Comparison of ENCODE assay signal across 31 cellular contexts in the genomic region with DNA sequence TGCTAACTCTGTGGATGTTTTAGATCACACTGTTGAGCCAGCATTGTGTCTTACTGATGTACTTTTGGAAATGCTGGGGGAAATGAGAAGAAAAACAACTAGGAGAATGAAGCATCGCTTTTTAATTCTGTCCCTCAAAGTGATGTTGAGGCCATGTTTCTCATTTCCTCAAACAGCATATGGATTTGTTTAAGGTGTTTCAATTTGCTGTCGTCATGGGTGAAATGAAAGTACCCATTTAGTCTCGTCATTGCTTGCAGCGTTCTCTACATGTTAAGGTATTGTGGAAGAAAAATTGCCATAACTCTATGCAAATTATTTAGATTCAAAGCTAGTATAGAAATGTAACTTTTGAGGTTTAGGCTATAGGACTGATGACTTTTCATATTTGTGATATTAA.
DNase-seq lines count a peak whose midpoint lies in the region; ATAC-seq and TF ChIP-seq lines count a peak whose summit lies in the region.
"Had no signal": no experiment of that assay in that cellular context is flagged by ENCODE, and none has a peak within 500 bp of the region (broad histone marks: within the 10 kb centered on the region; RNA-seq: fewer than 3 reads in every experiment).

No MANE protein-coding gene starts in this region.

- H3K27me3 ChIP-seq in testis = no peaks in the 10 kb centered on the region
- H3K27me3 ChIP-seq: neural progenitor cell, right atrium auricular region, suprapubic skin, upper lobe of right lung had no signal

- DNase-seq in GM12865 (ENCODE audit: low read depth) = peak; percentile 32
- DNase-seq in Ammon's horn (ENCODE audit: low spot score) = no peak
- no peak for DNase-seq in testis
- no peak for DNase-seq in hepatic stellate cell (ENCODE audit: low spot score)
- DNase-seq: activated CD4-positive, alpha-beta T cell treated with anti-CD3 and anti-CD28 coated beads, Interleukin-2, amount 50 U/mL, for 48 hours; activated naive CD4-positive, alpha-beta T cell; activated T-cell treated with anti-CD3 and anti-CD28 coated beads, Interleukin-2, amount 50 U/mL, for 72 hours; DMS79 treated with DMSO at 0.1 percent for 48 hours; foreskin fibroblast; GDM1; HFFc6; left ventricle myocardium inferior; mesendoderm; NCI-H1048; NCI-H1694; NCI-H446; NCI-H774; SIG-M5; small intestine; stimulated activated naive CD4-positive, alpha-beta T cell treated with Interleukin-2 at 50 U/mL for 16 hours; upper lobe of right lung had no signal

- H3K36me3 ChIP-seq in testis (ENCODE audit: low read depth, missing control alignments) = no peaks in the 10 kb centered on the region
- H3K36me3 ChIP-seq: left ventricle myocardium inferior, neural progenitor cell, right atrium auricular region, suprapubic skin, upper lobe of right lung had no signal

- no peaks in the 10 kb centered on the region for H3K4me1 ChIP-seq in testis
- H3K4me1 ChIP-seq: left ventricle myocardium inferior, neural progenitor cell, right atrium auricular region, suprapubic skin, upper lobe of right lung had no signal

- no peaks in the 10 kb centered on the region for H3K9me3 ChIP-seq in testis
- H3K9me3 ChIP-seq: left ventricle myocardium inferior, right atrium auricular region, suprapubic skin, upper lobe of right lung had no signal

- TF ChIP-seq CTCF in GM12865 (IDR thresholded peaks at IDR 0.05; ENCODE audit: insufficient read depth, low read depth, low read length, missing control alignments) = no peak
- no peak for TF ChIP-seq CTCF in testis (IDR thresholded peaks at IDR 0.05)

- no peak for TF ChIP-seq POLR2A in testis (IDR thresholded peaks at IDR 0.05)

- intact Hi-C loops in testis (cut with DNase I; ENCODE audit: low total_unique reads) = no loop called here

- no peak overlapping the region for H3K27ac ChIP-seq in testis
- H3K27ac ChIP-seq: left ventricle myocardium inferior, neural progenitor cell, right atrium auricular region, suprapubic skin, upper lobe of right lung had no signal

- H3K4me3 ChIP-seq in GM12865 (ENCODE audit: low read depth, low read length) (no peak overlapping the region), testis (no peak overlapping the region)
- H3K4me3 ChIP-seq: K562, left ventricle myocardium inferior, neural progenitor cell, right atrium auricular region, suprapubic skin, upper lobe of right lung had no signal

- ATAC-seq in GM18907 (IDR thresholded peaks at IDR 0.05; ENCODE audit: unreplicated experiment) (peak; percentile 56), HG02678 (IDR thresholded peaks at IDR 0.05; ENCODE audit: unreplicated experiment) (peak; percentile 68), HG03521 (IDR thresholded peaks at IDR 0.05; ENCODE audit: unreplicated experiment) (peak; percentile 69), GM19023 (IDR thresholded peaks at IDR 0.05; ENCODE audit: unreplicated experiment) (no peak)
- ATAC-seq: activated CD4-positive, CD25-positive, alpha-beta regulatory T cell treated with anti-CD3 and anti-CD28 coated beads, Interleukin-2, amount 50 U/mL, for 24 hours; activated T-cell treated with anti-CD3 and anti-CD28 coated beads, Interleukin-2, amount 50 U/mL, for 72 hours; esophagus mucosa; K562; upper lobe of right lung had no signal

- 96 to 97% methylated on average over 4 of the region's 4 CpGs for WGBS in testis, 2 donors
